ENCODE assay signal across 13 cellular contexts in genomic region chr12:639988-640387, GRCh38. TPM values are rescaled to one million over a fixed set of nuclear protein-coding genes. Genes with fewer than 3 reads are reported as not detected.
DNase-seq lines count a peak whose midpoint lies in the region; ATAC-seq and TF ChIP-seq lines count a peak whose summit lies in the region.
"Had no signal": no experiment of that assay in that cellular context is flagged by ENCODE, and none has a peak within 500 bp of the region (broad histone marks: within the 10 kb centered on the region; RNA-seq: fewer than 3 reads in every experiment).

No MANE protein-coding gene starts in this region.

- no peak for DNase-seq in stimulated activated naive CD8-positive, alpha-beta T cell treated with anti-CD3 and anti-CD28 coated beads, Interleukin-15, amount 100 ng/mL, for 72 hours
- DNase-seq in chondrocyte (ENCODE audit: low spot score) (no peak), foreskin fibroblast (no peak), OCI-M2 (lab: John Stamatoyannopoulos, UW; ENCODE audit: unreplicated experiment) (no peak), WERI-Rb-1 (no peak)
- no peak for DNase-seq in natural killer cell treated with Interleukin-12 subunit alpha and Interleukin-12 subunit beta and Interleukin-15 and Interleukin-18, amount 100 ng/mL, for 72 hours (ENCODE audit: low spot score)
- DNase-seq: activated CD4-positive, alpha-beta T cell treated with anti-CD3 and anti-CD28 coated beads, Interleukin-2, amount 50 U/mL, for 1 hour; cortex of kidney; foreskin melanocyte; H9; NCI-H2107 had no signal

- H3K27ac Mint-ChIP-seq in stimulated activated naive CD8-positive, alpha-beta T cell treated with anti-CD3 and anti-CD28 coated beads, Interleukin-15, Interleukin-2, amounts not matched to agents 100 ng/mL and 50 ng/mL, for 24 hours, result peak overlapping the region; percentile 92
- peak overlapping the region in 1 of 2 donors; percentile 52 for H3K27ac Mint-ChIP-seq in stimulated activated naive CD8-positive, alpha-beta T cell treated with anti-CD3 and anti-CD28 coated beads, Interleukin-15, amount 100 ng/mL, for 72 hours
- H3K27ac Mint-ChIP-seq in chondrocyte (ENCODE audit: unreplicated experiment), result peak overlapping the region; percentile 59
- H3K27ac Mint-ChIP-seq in natural killer cell treated with Interleukin-12 subunit alpha and Interleukin-12 subunit beta and Interleukin-15 and Interleukin-18, amount 100 ng/mL, for 72 hours, result peak overlapping the region; percentile 73 to 83
- H3K27ac Mint-ChIP-seq: H9 had no signal

- no peak overlapping the region for H3K27ac ChIP-seq in WERI-Rb-1

- H3K36me3 Mint-ChIP-seq in stimulated activated naive CD8-positive, alpha-beta T cell treated with anti-CD3 and anti-CD28 coated beads, Interleukin-15, Interleukin-2, amounts not matched to agents 100 ng/mL and 50 ng/mL, for 24 hours (ENCODE audit: low read depth), result no peaks in the 10 kb centered on the region
- H3K36me3 Mint-ChIP-seq in chondrocyte (ENCODE audit: low read depth), result no peaks in the 10 kb centered on the region
- no peaks in the 10 kb centered on the region for H3K36me3 Mint-ChIP-seq in natural killer cell treated with Interleukin-12 subunit alpha and Interleukin-12 subunit beta and Interleukin-15 and Interleukin-18, amount 100 ng/mL, for 72 hours

- H3K4me1 Mint-ChIP-seq in stimulated activated naive CD8-positive, alpha-beta T cell treated with anti-CD3 and anti-CD28 coated beads, Interleukin-15, Interleukin-2, amounts not matched to agents 100 ng/mL and 50 ng/mL, for 24 hours (ENCODE audit: low read depth), result peaks cover 61% of the 10 kb centered on the region
- H3K4me1 Mint-ChIP-seq in stimulated activated naive CD8-positive, alpha-beta T cell treated with anti-CD3 and anti-CD28 coated beads, Interleukin-15, amount 100 ng/mL, for 72 hours, result peaks cover 59% of the 10 kb centered on the region
- H3K4me1 Mint-ChIP-seq in chondrocyte (ENCODE audit: low read depth), result peaks cover 36% of the 10 kb centered on the region
- H3K4me1 Mint-ChIP-seq in natural killer cell treated with Interleukin-12 subunit alpha and Interleukin-12 subunit beta and Interleukin-15 and Interleukin-18, amount 100 ng/mL, for 72 hours (ENCODE audit: low read depth in 2 of 2), result peaks cover 32 to 36% of the 10 kb centered on the region in 2 donors

- no peaks in the 10 kb centered on the region for H3K36me3 ChIP-seq in WERI-Rb-1

- peaks cover 3% of the 10 kb centered on the region for H3K9me3 ChIP-seq in WERI-Rb-1 (ENCODE audit: severe bottlenecking)

- no peak overlapping the region for H3K4me3 Mint-ChIP-seq in stimulated activated naive CD8-positive, alpha-beta T cell treated with anti-CD3 and anti-CD28 coated beads, Interleukin-15, Interleukin-2, amounts not matched to agents 100 ng/mL and 50 ng/mL, for 24 hours
- no peak overlapping the region for H3K4me3 Mint-ChIP-seq in stimulated activated naive CD8-positive, alpha-beta T cell treated with anti-CD3 and anti-CD28 coated beads, Interleukin-15, amount 100 ng/mL, for 72 hours
- no peak overlapping the region for H3K4me3 Mint-ChIP-seq in chondrocyte (ENCODE audit: unreplicated experiment)
- no peak overlapping the region for H3K4me3 Mint-ChIP-seq in natural killer cell treated with Interleukin-12 subunit alpha and Interleukin-12 subunit beta and Interleukin-15 and Interleukin-18, amount 100 ng/mL, for 72 hours

- no peaks in the 10 kb centered on the region for H3K9me3 Mint-ChIP-seq in stimulated activated naive CD8-positive, alpha-beta T cell treated with anti-CD3 and anti-CD28 coated beads, Interleukin-15, Interleukin-2, amounts not matched to agents 100 ng/mL and 50 ng/mL, for 24 hours
- H3K9me3 Mint-ChIP-seq in stimulated activated naive CD8-positive, alpha-beta T cell treated with anti-CD3 and anti-CD28 coated beads, Interleukin-15, amount 100 ng/mL, for 72 hours, result no peaks in the 10 kb centered on the region
- H3K9me3 Mint-ChIP-seq in chondrocyte (ENCODE audit: low read depth), result no peaks in the 10 kb centered on the region
- no peaks in the 10 kb centered on the region for H3K9me3 Mint-ChIP-seq in natural killer cell treated with Interleukin-12 subunit alpha and Interleukin-12 subunit beta and Interleukin-15 and Interleukin-18, amount 100 ng/mL, for 72 hours
- H3K9me3 Mint-ChIP-seq: H9 had no signal

- H3K4me3 ChIP-seq in foreskin fibroblast (ENCODE audit: low read depth in 1 of 2, low read length in 2 of 2), result no peak overlapping the region
- no peak overlapping the region for H3K4me3 ChIP-seq in WERI-Rb-1 (ENCODE audit: low read depth, low read length)

- no peaks in the 10 kb centered on the region for H3K27me3 Mint-ChIP-seq in stimulated activated naive CD8-positive, alpha-beta T cell treated with anti-CD3 and anti-CD28 coated beads, Interleukin-15, Interleukin-2, amounts not matched to agents 100 ng/mL and 50 ng/mL, for 24 hours
- no peaks in the 10 kb centered on the region for H3K27me3 Mint-ChIP-seq in stimulated activated naive CD8-positive, alpha-beta T cell treated with anti-CD3 and anti-CD28 coated beads, Interleukin-15, amount 100 ng/mL, for 72 hours
- no peaks in the 10 kb centered on the region for H3K27me3 Mint-ChIP-seq in chondrocyte (ENCODE audit: low read depth)
- no peaks in the 10 kb centered on the region for H3K27me3 Mint-ChIP-seq in natural killer cell treated with Interleukin-12 subunit alpha and Interleukin-12 subunit beta and Interleukin-15 and Interleukin-18, amount 100 ng/mL, for 72 hours

- ATAC-seq in stimulated activated naive CD8-positive, alpha-beta T cell treated with anti-CD3 and anti-CD28 coated beads, Interleukin-15, amount 100 ng/mL, for 72 hours, result no peak
- no peak for ATAC-seq in natural killer cell treated with Interleukin-12 subunit alpha and Interleukin-12 subunit beta and Interleukin-15 and Interleukin-18, amount 100 ng/mL, for 72 hours
- ATAC-seq in HG03280 (IDR thresholded peaks at IDR 0.05; ENCODE audit: unreplicated experiment), result no peak

- no peaks in the 10 kb centered on the region for H3K27me3 ChIP-seq in WERI-Rb-1 (ENCODE audit: insufficient read depth, low read depth, severe bottlenecking)

- TF ChIP-seq CTCF in chondrocyte (IDR thresholded peaks at IDR 0.05) (no peak), foreskin fibroblast (IDR thresholded peaks at IDR 0.05; ENCODE audit: low read depth, low read length) (no peak), WERI-Rb-1 (IDR thresholded peaks at IDR 0.05; ENCODE audit: low read depth, low read length) (no peak)

RNA-seq across cellular contexts. Expression of gene NINJ2, which starts 23.3 kb away (rescaled TPM):
- 1.3 to 14.6 TPM (median 2.1 TPM) in 3 replicates for total RNA-seq in chondrocyte
- 10 to 100 TPM in 1 of 2 donors, 1 to 10 TPM in 1; 8.6 to 15.3 TPM for total RNA-seq in natural killer cell treated with Interleukin-12 subunit alpha and Interleukin-12 subunit beta and Interleukin-15 and Interleukin-18, amount 100 ng/mL, for 72 hours
